11 cellular contexts compared by ENCODE assay signal in genomic region chr1:8662380-8663072, GRCh38.
DNase-seq lines count a peak whose midpoint lies in the region; FAIRE-seq and TF ChIP-seq lines count a peak whose summit lies in the region.
"Had no signal": no experiment of that assay in that cellular context is flagged by ENCODE, and none has a peak within 500 bp of the region (broad histone marks: within the 10 kb centered on the region; RNA-seq: fewer than 3 reads in every experiment).

No MANE protein-coding gene starts in this region.

- DNase-seq in activated CD4-positive, alpha-beta T cell treated with anti-CD3 and anti-CD28 coated beads, Interleukin-2, amount 10 ng/mL, durations not matched to agents 24 days and 14 days, result no peak
- no peak for DNase-seq in activated CD4-positive, alpha-beta T cell treated with anti-CD3 and anti-CD28 coated beads, Interleukin-2, amount 50 U/mL, for 48 hours
- DNase-seq in LHCN-M2 (ENCODE audit: low read depth) (peak; percentile 20), bronchial epithelial cell (ENCODE audit: low read depth) (peak; percentile 83), Calu3 (no peak), H54 (ENCODE audit: insufficient read length, low spot score) (no peak)
- no peak for DNase-seq in effector memory CD4-positive, alpha-beta T cell
- DNase-seq: NCI-H2081 treated with DMSO at 0.1 percent for 48 hours, T-helper 9 cell had no signal

- H3K27me3 ChIP-seq in bronchial epithelial cell (ENCODE audit: control insufficient read depth, insufficient read depth, low read length), result no peaks in the 10 kb centered on the region
- H3K27me3 ChIP-seq in skeletal muscle satellite cell (ENCODE audit: control insufficient read depth, insufficient read depth, low read length), result no peaks in the 10 kb centered on the region
- H3K27me3 ChIP-seq in effector memory CD4-positive, alpha-beta T cell (replicated peaks; ENCODE audit: control insufficient read depth, insufficient read depth, low read length, poor library complexity, severe bottlenecking), result no peaks in the 10 kb centered on the region

- H3K4me3 ChIP-seq in bronchial epithelial cell (ENCODE audit: low read depth, low read length), result no peak overlapping the region
- H3K4me3 ChIP-seq in skeletal muscle satellite cell (ENCODE audit: low read length), result peak overlapping the region; percentile 39
- no peak overlapping the region for H3K4me3 ChIP-seq in effector memory CD4-positive, alpha-beta T cell (ENCODE audit: insufficient read depth, low read depth, low read length, poor library complexity, severe bottlenecking)

- no peaks in the 10 kb centered on the region for H3K27me3 Mint-ChIP-seq in activated CD4-positive, alpha-beta T cell treated with anti-CD3 and anti-CD28 coated beads, Interleukin-2, amount 10 ng/mL, durations not matched to agents 24 days and 14 days
- no peaks in the 10 kb centered on the region for H3K27me3 Mint-ChIP-seq in Calu3 (ENCODE audit: unreplicated experiment)

- intact Hi-C loops in activated CD4-positive, alpha-beta T cell treated with anti-CD3 and anti-CD28 coated beads, Interleukin-2, amount 10 ng/mL, durations not matched to agents 24 days and 14 days (cut with micrococcal nuclease), result loop anchor here (1.0 to 10.0 kb wide), 2 partner anchors 58 to 188 kb away; no protein-coding TSS in a partner anchor
- intact Hi-C loops in Calu3 (cut with micrococcal nuclease; ENCODE audit: unreplicated experiment), result no loop called here

- TF ChIP-seq CTCF in bronchial epithelial cell (IDR thresholded peaks at IDR 0.05; ENCODE audit: insufficient read depth, low read length, severe bottlenecking) (no peak), Calu3 (IDR thresholded peaks at IDR 0.05; ENCODE audit: unreplicated experiment) (no peak)

- TF ChIP-seq POLR2A in H54 (IDR thresholded peaks at IDR 0.05; ENCODE audit: low read depth, low read length), result no peak

- peak overlapping the region; percentile 18 for H3K4me3 Mint-ChIP-seq in activated CD4-positive, alpha-beta T cell treated with anti-CD3 and anti-CD28 coated beads, Interleukin-2, amount 10 ng/mL, durations not matched to agents 24 days and 14 days
- no peak overlapping the region for H3K4me3 Mint-ChIP-seq in Calu3 (ENCODE audit: low read depth, unreplicated experiment)

- no peak overlapping the region for H3K27ac Mint-ChIP-seq in activated CD4-positive, alpha-beta T cell treated with anti-CD3 and anti-CD28 coated beads, Interleukin-2, amount 10 ng/mL, durations not matched to agents 24 days and 14 days
- no peak overlapping the region for H3K27ac Mint-ChIP-seq in Calu3 (ENCODE audit: unreplicated experiment)

- peaks cover 5% of the 10 kb centered on the region for H3K4me1 Mint-ChIP-seq in activated CD4-positive, alpha-beta T cell treated with anti-CD3 and anti-CD28 coated beads, Interleukin-2, amount 10 ng/mL, durations not matched to agents 24 days and 14 days
- no peaks in the 10 kb centered on the region for H3K4me1 Mint-ChIP-seq in Calu3 (ENCODE audit: low read depth, unreplicated experiment)

- CTCF ChIA-PET in Calu3 (lab: Charles Lee), result interaction anchor here (1.5 kb wide), 1 partner anchor 91 kb away, joined by 3 read pairs; no protein-coding TSS in a partner anchor

- no peaks in the 10 kb centered on the region for H3K9me3 ChIP-seq in skeletal muscle satellite cell (replicated peaks; ENCODE audit: low read length)
- no peaks in the 10 kb centered on the region for H3K9me3 ChIP-seq in effector memory CD4-positive, alpha-beta T cell (ENCODE audit: control insufficient read depth, low read length)

- H3K4me2 ChIP-seq in skeletal muscle satellite cell (ENCODE audit: low read length), result peak overlapping the region; percentile 42

- BruUV-seq in Calu3 (replicated peaks; lab: Mats Ljungman, UMichigan), result no TSS peak

- peaks cover 69% of the 10 kb centered on the region for H3K4me1 ChIP-seq in skeletal muscle satellite cell (ENCODE audit: control insufficient read depth, insufficient read depth, low read length)
- peaks cover 10% of the 10 kb centered on the region for H3K4me1 ChIP-seq in effector memory CD4-positive, alpha-beta T cell (ENCODE audit: control insufficient read depth, insufficient read depth, low read length, poor library complexity, severe bottlenecking)

- H3K9ac ChIP-seq in skeletal muscle satellite cell (ENCODE audit: low read depth, low read length), result peak overlapping the region; percentile 88

- FAIRE-seq in bronchial epithelial cell (lab: Jason Lieb, UNC), result no peak
- no peak for FAIRE-seq in H54 (lab: Jason Lieb, UNC)
- FAIRE-seq: GM12891 had no signal

- no peak overlapping the region for H3K27ac ChIP-seq in effector memory CD4-positive, alpha-beta T cell (ENCODE audit: insufficient read depth, low read length, poor library complexity, severe bottlenecking)

- H3K9me3 Mint-ChIP-seq in activated CD4-positive, alpha-beta T cell treated with anti-CD3 and anti-CD28 coated beads, Interleukin-2, amount 10 ng/mL, durations not matched to agents 24 days and 14 days, result no peaks in the 10 kb centered on the region
- H3K9me3 Mint-ChIP-seq in Calu3 (ENCODE audit: low read depth, unreplicated experiment), result no peaks in the 10 kb centered on the region

- no peaks in the 10 kb centered on the region for H3K36me3 ChIP-seq in bronchial epithelial cell (ENCODE audit: control insufficient read depth, insufficient read depth, low read length)
- no peaks in the 10 kb centered on the region for H3K36me3 ChIP-seq in skeletal muscle satellite cell (ENCODE audit: insufficient read depth, low read length)
- no peaks in the 10 kb centered on the region for H3K36me3 ChIP-seq in effector memory CD4-positive, alpha-beta T cell (ENCODE audit: control insufficient read depth, insufficient read depth, low read length)

- H3K36me3 Mint-ChIP-seq in activated CD4-positive, alpha-beta T cell treated with anti-CD3 and anti-CD28 coated beads, Interleukin-2, amount 10 ng/mL, durations not matched to agents 24 days and 14 days (ENCODE audit: low read depth), result no peaks in the 10 kb centered on the region
- H3K36me3 Mint-ChIP-seq in Calu3 (ENCODE audit: insufficient read depth, unreplicated experiment), result no peaks in the 10 kb centered on the region

Comparison
In these comparisons a context has a peak if more than half of its experiments do, and no peak if none do; other contexts are left out.
1. DNase-seq: peak in LHCN-M2 (single experiment) and bronchial epithelial cell (single experiment); none in activated CD4-positive, alpha-beta T cell treated with anti-CD3 and anti-CD28 coated beads, Interleukin-2, amount 10 ng/mL, durations not matched to agents 24 days and 14 days (single experiment), activated CD4-positive, alpha-beta T cell treated with anti-CD3 and anti-CD28 coated beads, Interleukin-2, amount 50 U/mL, for 48 hours (0 of 2), Calu3 (single experiment), effector memory CD4-positive, alpha-beta T cell (0 of 3) and H54 (single experiment).